9 cellular contexts compared by ENCODE assay signal in the genomic region with DNA sequence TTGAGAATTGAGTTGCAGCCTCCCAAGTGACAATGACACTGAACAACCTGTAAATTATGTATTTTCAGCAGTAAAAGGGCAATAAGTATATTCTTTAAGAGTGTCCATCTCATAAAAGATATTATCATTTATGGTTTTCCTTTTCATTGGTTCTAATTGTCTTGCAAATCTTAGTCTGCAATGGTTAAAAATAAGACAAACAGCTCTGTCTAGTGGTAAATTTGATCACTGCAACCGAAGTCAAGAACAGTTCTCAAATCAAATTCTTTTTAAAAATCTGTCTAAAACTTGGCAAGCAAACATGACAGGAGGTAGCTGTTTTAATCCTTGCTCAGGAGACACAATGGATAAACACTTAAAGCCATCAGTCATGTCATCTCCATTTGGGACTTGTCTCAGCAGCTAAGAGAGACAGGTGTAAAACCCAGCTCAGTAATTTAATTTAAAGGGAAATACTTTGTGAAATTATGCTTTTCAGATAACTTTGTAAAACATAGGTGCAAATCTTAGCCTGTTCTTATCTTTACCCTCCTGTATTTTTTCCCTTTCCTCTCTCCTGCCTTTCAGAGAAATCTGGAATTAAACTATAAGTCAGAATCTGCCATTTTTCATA.
DNase-seq lines count a peak whose midpoint lies in the region; ATAC-seq and TF ChIP-seq lines count a peak whose summit lies in the region.
"Had no signal": no experiment of that assay in that cellular context is flagged by ENCODE, and none has a peak within 500 bp of the region (broad histone marks: within the 10 kb centered on the region; RNA-seq: fewer than 3 reads in every experiment).

No MANE protein-coding gene starts in this region.

- no peak overlapping the region for H2BK15ac ChIP-seq in mesenchymal stem cell (ENCODE audit: low read depth, poor library complexity, severe bottlenecking)

- DNase-seq in ELR (ENCODE audit: low read depth) (peak; percentile 44), M059J (ENCODE audit: low read depth) (peak; percentile 8), mesenchymal stem cell (peak; percentile 26), ureter (ENCODE audit: low spot score) (no peak), iPS-NIHi11 (ENCODE audit: low spot score) (no peak), T-helper 2 cell (no peak)

- TF ChIP-seq CTCF in brain (conservative IDR thresholded peaks at IDR 0.05) = peak; percentile 60 to 70

- no peak overlapping the region for H3K18ac ChIP-seq in mesenchymal stem cell (ENCODE audit: low read depth in 1 of 2, low read length in 2 of 2)

- no peak overlapping the region for H3K4me3 ChIP-seq in mesenchymal stem cell (ENCODE audit: insufficient read depth in 1 of 2, low read depth in 1 of 2, low read length in 2 of 2)
- H3K4me3 ChIP-seq: lung had no signal

- 43% methylated on average over 1 of the region's 1 CpG for WGBS in mesenchymal stem cell

- H3K79me1 ChIP-seq in mesenchymal stem cell (replicated peaks; ENCODE audit: low read length, poor library complexity, severe bottlenecking) = no peaks in the 10 kb centered on the region

- H3K4me1 Mint-ChIP-seq in brain = peaks cover 36% of the 10 kb centered on the region

- no peak overlapping the region for H3K4ac ChIP-seq in mesenchymal stem cell (ENCODE audit: low read depth in 1 of 2, low read length in 2 of 2)

- H3K9me3 ChIP-seq in mesenchymal stem cell (ENCODE audit: control insufficient read depth, low read length) = no peaks in the 10 kb centered on the region

- H3K4me2 ChIP-seq in mesenchymal stem cell (ENCODE audit: low read length, poor library complexity, severe bottlenecking) = no peak overlapping the region

- H4K91ac ChIP-seq in mesenchymal stem cell (ENCODE audit: low read length) = no peak overlapping the region

- no peak overlapping the region for H3K23ac ChIP-seq in mesenchymal stem cell (ENCODE audit: low read length in 2 of 2)

- no peak overlapping the region for H2BK12ac ChIP-seq in mesenchymal stem cell (ENCODE audit: low read length in 2 of 2)

- no peak overlapping the region for H3K14ac ChIP-seq in mesenchymal stem cell (ENCODE audit: low read length in 2 of 2)

- no peak overlapping the region for H2AFZ ChIP-seq in mesenchymal stem cell (ENCODE audit: low read depth, low read length)

- H2BK5ac ChIP-seq in mesenchymal stem cell (ENCODE audit: low read depth, low read length, poor library complexity, severe bottlenecking) = no peak overlapping the region

- H4K8ac ChIP-seq in mesenchymal stem cell (ENCODE audit: low read length) = no peak overlapping the region

- no peak for ATAC-seq in GM21576 (IDR thresholded peaks at IDR 0.05; ENCODE audit: unreplicated experiment)

- H3K9me3 Mint-ChIP-seq in brain = peaks cover 0 to 3% (median 0%) of the 10 kb centered on the region in 5 experiments

- peak overlapping the region in 2 of 5 experiments; percentile 63 to 71 for H3K27ac Mint-ChIP-seq in brain

- no peak overlapping the region for H3K27ac ChIP-seq in mesenchymal stem cell (ENCODE audit: low read length, poor library complexity, severe bottlenecking)

- no peaks in the 10 kb centered on the region for H3K4me1 ChIP-seq in mesenchymal stem cell (ENCODE audit: control insufficient read depth, insufficient read depth, low read depth, low read length)

- H2AK5ac ChIP-seq in mesenchymal stem cell (ENCODE audit: low read length, severe bottlenecking) = no peak overlapping the region

- no peak overlapping the region for H2BK120ac ChIP-seq in mesenchymal stem cell (ENCODE audit: low read depth, low read length)

- H3K36me3 Mint-ChIP-seq in brain = no peaks in the 10 kb centered on the region

- no peak overlapping the region for H3K9ac ChIP-seq in mesenchymal stem cell (ENCODE audit: low read length)

- H3K36me3 ChIP-seq in mesenchymal stem cell (ENCODE audit: control insufficient read depth in 1 of 2, insufficient read depth in 2 of 2, low read depth in 1 of 2, low read length in 2 of 2) = no peaks in the 10 kb centered on the region

- H3K4me3 Mint-ChIP-seq in brain = no peak overlapping the region

- H3K27me3 Mint-ChIP-seq in brain = no peaks in the 10 kb centered on the region

- no peaks in the 10 kb centered on the region for H3K27me3 ChIP-seq in mesenchymal stem cell (ENCODE audit: control insufficient read depth in 1 of 2, insufficient read depth in 1 of 2, low read length in 2 of 2)

Comparison
In these comparisons a context has a peak if more than half of its experiments do, and no peak if none do; other contexts are left out.
1. DNase-seq: peak in ELR (single experiment), M059J (single experiment) and mesenchymal stem cell (single experiment); none in ureter (single experiment), iPS-NIHi11 (single experiment) and T-helper 2 cell (0 of 5).